In the genomic region with DNA sequence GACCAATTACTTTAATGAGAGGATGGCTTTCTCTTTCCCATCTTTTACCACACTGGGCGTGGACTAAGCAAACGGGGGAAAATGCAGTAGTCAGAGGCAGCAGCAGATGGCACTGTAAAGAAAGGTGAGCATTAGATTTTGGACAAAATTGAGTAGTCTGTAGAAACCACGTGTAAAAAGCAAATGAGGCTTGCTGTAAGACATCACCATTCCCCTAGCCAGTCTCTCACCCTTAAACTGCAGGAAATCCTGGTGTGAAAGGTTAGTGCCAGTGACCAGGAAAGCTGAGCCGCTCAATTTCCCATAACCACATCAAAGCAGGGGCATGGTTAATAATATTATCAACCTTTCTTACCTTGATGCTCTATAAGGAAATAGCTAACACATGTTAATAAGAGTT, we compare ENCODE assay signal across 8 cellular contexts. TPM values are rescaled to one million over a fixed set of nuclear protein-coding genes. Genes with fewer than 3 reads are reported as not detected.
DNase-seq lines count a peak whose midpoint lies in the region; ATAC-seq, FAIRE-seq and TF ChIP-seq lines count a peak whose summit lies in the region.

No MANE protein-coding gene starts in this region.

- H3K79me2 ChIP-seq in astrocyte (ENCODE audit: insufficient read depth, low read length): no peaks in the 10 kb centered on the region

- H3K9me3 Mint-ChIP-seq in CD4-positive, CD25-positive, alpha-beta regulatory T cell: peaks cover 0 to 1% (median 0%) of the 10 kb centered on the region in 7 donors
- no peaks in the 10 kb centered on the region for H3K9me3 Mint-ChIP-seq in astrocyte (ENCODE audit: unreplicated experiment)
- no peaks in the 10 kb centered on the region for H3K9me3 Mint-ChIP-seq in CD8-positive, alpha-beta T cell

- H3K9ac ChIP-seq in astrocyte (ENCODE audit: low read length): no peak overlapping the region

- peaks cover 2% of the 10 kb centered on the region for H3K27me3 ChIP-seq in CD4-positive, CD25-positive, alpha-beta regulatory T cell (ENCODE audit: control insufficient read depth, insufficient read depth, low read length)
- H3K27me3 ChIP-seq in astrocyte (ENCODE audit: insufficient read depth, low read length): peaks cover 3% of the 10 kb centered on the region
- H3K27me3 ChIP-seq in CD8-positive, alpha-beta T cell (ENCODE audit: insufficient read depth, low read length): no peaks in the 10 kb centered on the region

- no peak overlapping the region for H3K4me3 ChIP-seq in CD4-positive, CD25-positive, alpha-beta regulatory T cell (ENCODE audit: low read depth, low read length)
- H3K4me3 ChIP-seq in astrocyte (ENCODE audit: insufficient read depth, low read depth, low read length): no peak overlapping the region
- H3K4me3 ChIP-seq in CD8-positive, alpha-beta T cell (ENCODE audit: low read depth, low read length): no peak overlapping the region

- H3K36me3 Mint-ChIP-seq in CD4-positive, CD25-positive, alpha-beta regulatory T cell: no peaks in the 10 kb centered on the region
- no peaks in the 10 kb centered on the region for H3K36me3 Mint-ChIP-seq in astrocyte (ENCODE audit: low read depth, unreplicated experiment)
- H3K36me3 Mint-ChIP-seq in CD8-positive, alpha-beta T cell: no peaks in the 10 kb centered on the region

- H4K20me1 ChIP-seq in astrocyte (ENCODE audit: insufficient read depth, low read length): no peaks in the 10 kb centered on the region

- no peaks in the 10 kb centered on the region for H3K4me1 ChIP-seq in CD4-positive, CD25-positive, alpha-beta regulatory T cell (ENCODE audit: control insufficient read depth, insufficient read depth, low read length, poor library complexity, severe bottlenecking)
- no peaks in the 10 kb centered on the region for H3K4me1 ChIP-seq in astrocyte (ENCODE audit: insufficient read depth, low read length)
- H3K4me1 ChIP-seq in CD8-positive, alpha-beta T cell (ENCODE audit: insufficient read depth, low read length): no peaks in the 10 kb centered on the region

- H3K4me2 ChIP-seq in astrocyte (ENCODE audit: low read length): no peak overlapping the region

- intact Hi-C loops in CD8-positive, alpha-beta T cell (cut with DNase I, micrococcal nuclease): no loop called here

- no peaks in the 10 kb centered on the region for H3K36me3 ChIP-seq in CD4-positive, CD25-positive, alpha-beta regulatory T cell (ENCODE audit: control insufficient read depth, insufficient read depth, low read length)
- H3K36me3 ChIP-seq in astrocyte (ENCODE audit: insufficient read depth, low read length): no peaks in the 10 kb centered on the region
- H3K36me3 ChIP-seq in CD8-positive, alpha-beta T cell (ENCODE audit: insufficient read depth, low read length): no peaks in the 10 kb centered on the region

- POLR2A ChIA-PET in CD8-positive, alpha-beta T cell (lab: Charles Lee): no interaction called here

- ATAC-seq in CD4-positive, CD25-positive, alpha-beta regulatory T cell (ENCODE audit: low read depth in 2 of 2): peak in 1 of 2 donors; percentile 53
- ATAC-seq in left lobe of liver (peak; percentile 97), HG03469 (IDR thresholded peaks at IDR 0.05; ENCODE audit: unreplicated experiment) (no peak), HG02852 (IDR thresholded peaks at IDR 0.05; ENCODE audit: unreplicated experiment) (no peak), HG03135 (IDR thresholded peaks at IDR 0.05; ENCODE audit: unreplicated experiment) (no peak)
- ATAC-seq in CD8-positive, alpha-beta T cell: no peak

- peak; percentile 47 for TF ChIP-seq CTCF in astrocyte (IDR thresholded peaks at IDR 0.05; ENCODE audit: insufficient read depth, low read depth, low read length)
- TF ChIP-seq CTCF in CD8-positive, alpha-beta T cell (IDR thresholded peaks at IDR 0.05): no peak

- H3K27ac ChIP-seq in CD4-positive, CD25-positive, alpha-beta regulatory T cell (ENCODE audit: insufficient read depth, low read length, poor library complexity, severe bottlenecking): no peak overlapping the region
- no peak overlapping the region for H3K27ac ChIP-seq in astrocyte (ENCODE audit: low read depth, low read length)
- no peak overlapping the region for H3K27ac ChIP-seq in CD8-positive, alpha-beta T cell (ENCODE audit: low read depth, low read length)

- H3K4me3 Mint-ChIP-seq in CD4-positive, CD25-positive, alpha-beta regulatory T cell: no peak overlapping the region
- H3K4me3 Mint-ChIP-seq in astrocyte (ENCODE audit: unreplicated experiment): no peak overlapping the region
- H3K4me3 Mint-ChIP-seq in CD8-positive, alpha-beta T cell: no peak overlapping the region

- peaks cover 15% of the 10 kb centered on the region for H3K27me3 Mint-ChIP-seq in CD4-positive, CD25-positive, alpha-beta regulatory T cell
- H3K27me3 Mint-ChIP-seq in astrocyte (ENCODE audit: low read depth, unreplicated experiment): peaks cover 18% of the 10 kb centered on the region
- peaks cover 20% of the 10 kb centered on the region for H3K27me3 Mint-ChIP-seq in CD8-positive, alpha-beta T cell (ENCODE audit: low read depth)

- no peak overlapping the region for H2AFZ ChIP-seq in astrocyte (ENCODE audit: low read depth, low read length)

- no peaks in the 10 kb centered on the region for H3K9me3 ChIP-seq in CD4-positive, CD25-positive, alpha-beta regulatory T cell (ENCODE audit: control insufficient read depth in 2 of 2, low read length in 2 of 2)
- H3K9me3 ChIP-seq in astrocyte (ENCODE audit: insufficient read depth, low read depth, low read length): no peaks in the 10 kb centered on the region
- no peaks in the 10 kb centered on the region for H3K9me3 ChIP-seq in CD8-positive, alpha-beta T cell (ENCODE audit: low read length)

- peak; percentile 62 for FAIRE-seq in astrocyte (lab: Jason Lieb, UNC)

- H3K4me1 Mint-ChIP-seq in CD4-positive, CD25-positive, alpha-beta regulatory T cell: peaks cover 0 to 9% (median 2%) of the 10 kb centered on the region in 4 donors
- H3K4me1 Mint-ChIP-seq in astrocyte (ENCODE audit: low read depth, unreplicated experiment): no peaks in the 10 kb centered on the region
- H3K4me1 Mint-ChIP-seq in CD8-positive, alpha-beta T cell (ENCODE audit: low read depth): no peaks in the 10 kb centered on the region

- DNase-seq in CD4-positive, CD25-positive, alpha-beta regulatory T cell: peak in 2 of 3 donors; percentile 4 to 31
- DNase-seq in HT-29 (ENCODE audit: low spot score) (peak; percentile 42), astrocyte (ENCODE audit: low read depth) (peak; percentile 16), left lobe of liver (ENCODE audit: low spot score) (no peak)
- no peak for DNase-seq in CD8-positive, alpha-beta T cell

- H3K27ac Mint-ChIP-seq in CD4-positive, CD25-positive, alpha-beta regulatory T cell: no peak overlapping the region
- H3K27ac Mint-ChIP-seq in astrocyte (ENCODE audit: unreplicated experiment): no peak overlapping the region
- H3K27ac Mint-ChIP-seq in CD8-positive, alpha-beta T cell: no peak overlapping the region

- CTCF ChIA-PET in CD8-positive, alpha-beta T cell (lab: Charles Lee): no interaction called here

RNA-seq across cellular contexts. Expression of gene SPATA31C2, which starts 31.8 kb away (rescaled TPM):
- 0.37 TPM for total RNA-seq in CD4-positive, CD25-positive, alpha-beta regulatory T cell
- 1 to 10 TPM in 1 of 4 donors, under 1 TPM in 2, not detected in 1; 0.10 to 1.4 (median 0.18) TPM for polyA plus RNA-seq in CD4-positive, CD25-positive, alpha-beta regulatory T cell
- total RNA-seq in HT-29 (2014; rRNA removed; shearing (Covaris generic)): not detected in 2 replicates
- not detected in 2 replicates for total RNA-seq in astrocyte
- total RNA-seq in left lobe of liver: not detected
- total RNA-seq in CD8-positive, alpha-beta T cell: not detected

Comparison
In these comparisons a context has a peak if more than half of its experiments do, and no peak if none do; other contexts are left out.
1. DNase-seq: peak in CD4-positive, CD25-positive, alpha-beta regulatory T cell (2 of 3), HT-29 (single experiment) and astrocyte (single experiment); none in left lobe of liver (single experiment) and CD8-positive, alpha-beta T cell (0 of 7).